ENCODE assay signal across 10 cellular contexts in the genomic region with DNA sequence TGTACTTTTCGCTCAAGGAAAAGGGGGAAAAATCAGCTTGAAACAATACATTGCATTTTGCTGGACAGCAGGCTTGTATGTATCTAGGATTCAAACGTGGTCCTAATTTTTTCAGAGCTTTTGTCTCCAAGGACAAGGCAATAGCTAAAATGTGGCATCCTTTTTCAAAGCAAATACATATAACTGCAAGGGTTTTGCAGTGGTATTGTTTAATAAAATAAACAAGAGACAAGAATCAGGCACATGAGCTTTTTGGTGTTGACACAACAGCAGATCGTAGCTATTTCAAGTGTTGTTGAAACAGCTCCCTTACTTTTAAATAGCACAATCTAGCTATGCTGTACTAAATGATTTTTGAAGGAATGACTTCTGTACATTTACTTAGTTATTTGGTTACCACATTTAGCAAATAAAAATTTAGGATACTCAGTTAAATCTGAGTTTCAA.
DNase-seq lines count a peak whose midpoint lies in the region; TF ChIP-seq lines count a peak whose summit lies in the region.
"Had no signal": no experiment of that assay in that cellular context is flagged by ENCODE, and none has a peak within 500 bp of the region (broad histone marks: within the 10 kb centered on the region; RNA-seq: fewer than 3 reads in every experiment).

No MANE protein-coding gene starts in this region.

- H2BK120ac ChIP-seq in mesendoderm (ENCODE audit: low read depth, low read length) = no peak overlapping the region

- peak overlapping the region; percentile 20 for H3K9ac ChIP-seq in mesendoderm (ENCODE audit: low read length)

- no CpG with 5 or more reads among the region's 3 CpGs for WGBS in mesendoderm (ENCODE audit: extremely low coverage, insufficient coverage, low lambda C conversion rate)

- H3K56ac ChIP-seq in mesendoderm (ENCODE audit: low read length) = peak overlapping the region; percentile 78

- no peak overlapping the region for H2BK15ac ChIP-seq in mesendoderm (replicated peaks; ENCODE audit: low read depth)

- H3K27me3 Mint-ChIP-seq in brain (peaks cover 3% of the 10 kb centered on the region), Calu3 (ENCODE audit: unreplicated experiment) (no peaks in the 10 kb centered on the region)

- no TSS peak for BruUV-seq in Calu3 (replicated peaks; lab: Mats Ljungman, UMichigan)

- no peak overlapping the region for H3K23ac ChIP-seq in mesendoderm (ENCODE audit: low read length)

- H3K4ac ChIP-seq in mesendoderm (ENCODE audit: low read depth, low read length) = no peak overlapping the region

- peak overlapping the region; percentile 61 to 78 (median 73) for H3K4me3 Mint-ChIP-seq in brain
- H3K4me3 Mint-ChIP-seq in Calu3 (ENCODE audit: low read depth, unreplicated experiment) = no peak overlapping the region

- peak overlapping the region; percentile 6 for H2AFZ ChIP-seq in ACC112 (ENCODE audit: low read length, unreplicated experiment)

- H3K4me3 ChIP-seq in ACC112 (ENCODE audit: low read depth, low read length) (0 out of 2 replicates have a peak overlapping the region, but pooled peaks have one; percentile 18), mesendoderm (ENCODE audit: low read length) (no peak overlapping the region)

- H3K79me2 ChIP-seq in ACC112 (ENCODE audit: control insufficient read depth, insufficient read depth, low read length, unreplicated experiment) (no peaks in the 10 kb centered on the region), mesendoderm (ENCODE audit: control insufficient read depth, insufficient read depth, low read length) (no peaks in the 10 kb centered on the region)

- intact Hi-C loops in Calu3 (cut with micrococcal nuclease; ENCODE audit: unreplicated experiment) = no loop called here

- H3K36me3 Mint-ChIP-seq in brain (no peaks in the 10 kb centered on the region), Calu3 (ENCODE audit: insufficient read depth, unreplicated experiment) (no peaks in the 10 kb centered on the region)

- no peak overlapping the region for H3K4me2 ChIP-seq in mesendoderm (ENCODE audit: low read length)

- H3K27ac ChIP-seq in ACC112 (ENCODE audit: low read depth, low read length) (no peak overlapping the region), mesendoderm (ENCODE audit: low read depth, low read length) (no peak overlapping the region)

- no peak overlapping the region for H4K5ac ChIP-seq in mesendoderm (ENCODE audit: low read length)

- H3K27ac Mint-ChIP-seq in brain (peak overlapping the region; percentile 75 to 91 (median 89)), Calu3 (ENCODE audit: unreplicated experiment) (no peak overlapping the region)

- DNase-seq in NCI-H2029 (lab: John Stamatoyannopoulos, UW) (peak; percentile 92), mesendoderm (no peak), Calu3 (no peak), OCI-M1 (lab: John Stamatoyannopoulos, UW) (no peak)
- no peak for DNase-seq in NK-92 treated with Interleukin-12 subunit alpha and Interleukin-12 subunit beta, amount 100 ng/mL, for 24 hours (lab: John Stamatoyannopoulos, UW)
- no peak for DNase-seq in effector CD4-positive, alpha-beta T cell
- DNase-seq: activated CD8-positive, alpha-beta memory T cell treated with anti-CD3 and anti-CD28 coated beads, Interleukin-2, amount 50 U/mL, for 48 hours; small intestine had no signal

- H2AK5ac ChIP-seq in mesendoderm (ENCODE audit: low read length) = no peak overlapping the region

- H3K4me1 Mint-ChIP-seq in brain = peaks cover 46% of the 10 kb centered on the region
- peaks cover 8% of the 10 kb centered on the region for H3K4me1 Mint-ChIP-seq in Calu3 (ENCODE audit: low read depth, unreplicated experiment)

- no peaks in the 10 kb centered on the region for H3K79me1 ChIP-seq in mesendoderm (ENCODE audit: low read length)

- H3K18ac ChIP-seq in mesendoderm (ENCODE audit: low read length) = peak overlapping the region; percentile 90

- H4K8ac ChIP-seq in mesendoderm (ENCODE audit: low read depth, low read length) = no peak overlapping the region

- H3K9me3 Mint-ChIP-seq in brain (peaks cover 3 to 17% (median 12%) of the 10 kb centered on the region in 5 experiments), Calu3 (ENCODE audit: low read depth, unreplicated experiment) (no peaks in the 10 kb centered on the region)

- no peaks in the 10 kb centered on the region for H3K36me3 ChIP-seq in ACC112 (ENCODE audit: insufficient read depth, low read length)
- H3K36me3 ChIP-seq in mesendoderm (ENCODE audit: control insufficient read depth, insufficient read depth, low read length) = no peaks in the 10 kb centered on the region

- no peak overlapping the region for H2BK5ac ChIP-seq in mesendoderm (ENCODE audit: low read length)

- TF ChIP-seq CTCF in brain (conservative IDR thresholded peaks at IDR 0.05) (no peak), Calu3 (IDR thresholded peaks at IDR 0.05; ENCODE audit: unreplicated experiment) (no peak)

- H3K27me3 ChIP-seq in ACC112 (ENCODE audit: insufficient read depth, low read length) (0 out of 2 replicates have a peak, but pooled peaks cover 13% of the 10 kb centered on the region), mesendoderm (ENCODE audit: insufficient read depth, low read length, poor library complexity) (no peaks in the 10 kb centered on the region)

- H3K4me1 ChIP-seq in ACC112 (ENCODE audit: control insufficient read depth, insufficient read depth, low read length, unreplicated experiment) (peaks cover 5% of the 10 kb centered on the region), mesendoderm (ENCODE audit: control insufficient read depth, low read depth, low read length) (peaks cover 6% of the 10 kb centered on the region)

- CTCF ChIA-PET in Calu3 (lab: Charles Lee) = no interaction called here
